Comparison of ENCODE assay signal across 8 cellular contexts in genomic region chr21:16193758-16194606, GRCh38.
A peak's percentile ranks its signal among the peaks of the same experiment; 100 is the strongest.
DNase-seq lines count a peak whose midpoint lies in the region; ATAC-seq, FAIRE-seq and TF ChIP-seq lines count a peak whose summit lies in the region.

No MANE protein-coding gene starts in this region.

- TF ChIP-seq CTCF in Panc1 (IDR thresholded peaks at IDR 0.05) (peak; percentile 44), type B pancreatic cell (conservative IDR thresholded peaks at IDR 0.05) (no peak)

- peaks cover 5% of the 10 kb centered on the region for H3K36me3 Mint-ChIP-seq in type B pancreatic cell

- ATAC-seq in HG02642 (IDR thresholded peaks at IDR 0.05; ENCODE audit: poor library complexity, unreplicated experiment) (peak; percentile 75), Panc1 (peak; percentile 84; the same call in 1 of the 2 replicates)

- H3K56ac ChIP-seq in mesendoderm (ENCODE audit: low read length) = peak overlapping the region; percentile 65

- H3K4ac ChIP-seq in mesendoderm (ENCODE audit: low read depth, low read length) = no peak overlapping the region

- peak overlapping the region; percentile 57 for H2BK15ac ChIP-seq in mesendoderm (replicated peaks; ENCODE audit: low read depth)

- no TSS peak for BruUV-seq in Panc1 (replicated peaks; lab: Mats Ljungman, UMichigan)

- H3K36me3 ChIP-seq in Panc1 (ENCODE audit: control insufficient read depth, insufficient read depth, low read length) (no peaks in the 10 kb centered on the region; the same call in 1 of the 2 replicates), mesendoderm (ENCODE audit: control insufficient read depth, insufficient read depth, low read length) (no peaks in the 10 kb centered on the region)

- no peak for FAIRE-seq in GM12891 (lab: Jason Lieb, UNC)

- no peaks in the 10 kb centered on the region for H3K9me3 ChIP-seq in Panc1 (ENCODE audit: control insufficient read depth, insufficient read depth, low read depth, low read length)

- CTCF ChIA-PET in Panc1 (lab: Charles Lee) = no interaction called here

- no peak overlapping the region for H3K23ac ChIP-seq in mesendoderm (ENCODE audit: low read length)

- POLR2A ChIA-PET in Panc1 (lab: Charles Lee) = no interaction called here

- no peaks in the 10 kb centered on the region for H3K79me2 ChIP-seq in mesendoderm (ENCODE audit: control insufficient read depth, insufficient read depth, low read length)

- intact Hi-C loops in Panc1 (cut with micrococcal nuclease; ENCODE audit: unreplicated experiment) = no loop called here

- DNase-seq in GM03348 (ENCODE audit: low spot score) = peak; percentile 66
- no peak for DNase-seq in Panc1 (ENCODE audit: low read depth, low spot score)
- peak; percentile 20 for DNase-seq in epidermal melanocyte (ENCODE audit: insufficient read length, low spot score)
- DNase-seq in mesendoderm = peak; percentile 93
- DNase-seq in type B pancreatic cell (ENCODE audit: extremely low spot score, unreplicated experiment) = no peak
- no peak for DNase-seq in GM12891 (ENCODE audit: insufficient read length, low spot score)
- no peak for DNase-seq in ureter (ENCODE audit: low spot score)

- peak overlapping the region; percentile 21 for H2BK120ac ChIP-seq in mesendoderm (ENCODE audit: low read depth, low read length)

- peak overlapping the region; percentile 90 for H3K4me3 Mint-ChIP-seq in type B pancreatic cell

- peak overlapping the region; percentile 19 for H3K9ac ChIP-seq in mesendoderm (ENCODE audit: low read length)

- peak overlapping the region; percentile 62 for H2BK5ac ChIP-seq in mesendoderm (ENCODE audit: low read length)

- H3K27me3 Mint-ChIP-seq in type B pancreatic cell = no peaks in the 10 kb centered on the region

- peaks cover 40% of the 10 kb centered on the region for H3K4me1 Mint-ChIP-seq in type B pancreatic cell (ENCODE audit: unreplicated experiment)

- TF ChIP-seq POLR2A in GM12891 (IDR thresholded peaks at IDR 0.05; ENCODE audit: low read depth, low read length) = no peak

- H3K4me2 ChIP-seq in mesendoderm (ENCODE audit: low read length) = no peak overlapping the region

- H4K8ac ChIP-seq in mesendoderm (ENCODE audit: low read depth, low read length) = no peak overlapping the region

- H3K27ac ChIP-seq in Panc1 (ENCODE audit: low read length) (no peak overlapping the region), mesendoderm (ENCODE audit: low read depth, low read length) (peak overlapping the region; percentile 93)

- H3K27me3 ChIP-seq in Panc1 (ENCODE audit: control insufficient read depth, insufficient read depth, low read length) (no peaks in the 10 kb centered on the region), mesendoderm (ENCODE audit: insufficient read depth, low read length, poor library complexity) (no peaks in the 10 kb centered on the region)

- peaks cover 7% of the 10 kb centered on the region for H3K9me3 Mint-ChIP-seq in type B pancreatic cell

- H4K5ac ChIP-seq in mesendoderm (ENCODE audit: low read length) = no peak overlapping the region

- H2AK5ac ChIP-seq in mesendoderm (ENCODE audit: low read length) = no peak overlapping the region

- H3K4me3 ChIP-seq in Panc1 (ENCODE audit: low read depth in 2 of 2, low read length in 2 of 2) (0 out of 4 replicates have a peak overlapping the region, but pooled peaks of 1 of the 2 experiments have one; percentile 8), mesendoderm (ENCODE audit: low read length) (no peak overlapping the region)

- H3K27ac Mint-ChIP-seq in type B pancreatic cell = peak overlapping the region; percentile 94

- peak overlapping the region; percentile 75 for H3K18ac ChIP-seq in mesendoderm (ENCODE audit: low read length)

- H3K79me1 ChIP-seq in mesendoderm (ENCODE audit: low read length) = no peaks in the 10 kb centered on the region

- in situ Hi-C loops in Panc1 (cut with HindIII; ENCODE audit: low pct_unique_long_range_greater_than_20kb, low sequenced_read_pairs) = no loop called here

- no CpG with 5 or more reads among the region's 9 CpGs for WGBS in mesendoderm (ENCODE audit: extremely low coverage, insufficient coverage, low lambda C conversion rate)

- no peaks in the 10 kb centered on the region for H3K4me1 ChIP-seq in Panc1 (ENCODE audit: control insufficient read depth, insufficient read depth, low read length)
- peaks cover 1% of the 10 kb centered on the region for H3K4me1 ChIP-seq in mesendoderm (ENCODE audit: control insufficient read depth, low read depth, low read length)

TF ChIP-seq in GM12891, 5 proteins besides CTCF, POLR2A, EP300 and RAD21:
- TF ChIP-seq PAX5 (IDR thresholded peaks at IDR 0.05; ENCODE audit: insufficient read depth, low read length, severe bottlenecking) (no peak), SPI1 (IDR thresholded peaks at IDR 0.05; ENCODE audit: low read depth, low read length) (no peak), POU2F2 (IDR thresholded peaks at IDR 0.05; ENCODE audit: low read depth, low read length) (no peak), TAF1 (IDR thresholded peaks at IDR 0.05; ENCODE audit: low read depth, low read length) (no peak), POLR2AphosphoS5 (IDR thresholded peaks at IDR 0.05; ENCODE audit: low read depth, low read length) (no peak)
TF ChIP-seq in GM12891: peak in this region for 0.

Comparison
In these comparisons a context has a peak if more than half of its experiments do, and no peak if none do; other contexts are left out.
1. DNase-seq: peak in GM03348 (single experiment), epidermal melanocyte (single experiment) and mesendoderm (single experiment); none in Panc1 (single experiment), type B pancreatic cell (single experiment), GM12891 (single experiment) and ureter (single experiment).